In genomic region chr5:2998106-2998505, GRCh38 we compare ENCODE assay signal across 30 cellular contexts.
"Had no signal": no experiment of that assay in that cellular context is flagged by ENCODE, and none has a peak within 500 bp of the region (broad histone marks: within the 10 kb centered on the region; RNA-seq: fewer than 3 reads in every experiment).

No MANE protein-coding gene starts in this region.

- H3K27me3 ChIP-seq: gastrocnemius medialis, testis, tibial nerve, upper lobe of left lung, uterus had no signal

- H3K27ac ChIP-seq: coronary artery, gastrocnemius medialis, heart right ventricle, left lung, parathyroid adenoma, prostate gland, skin epidermis, spleen, testis, tibial nerve, upper lobe of left lung, uterus had no signal

- H3K4me1 Mint-ChIP-seq: naive B cell; stimulated activated memory B cell treated with anti-CD40 and anti-IgM and Interleukin-4, amounts not matched to agents 10 μg/mL and 1 μg/mL and 100 μg/mL, for 72 hours had no signal

- DNase-seq: dermis blood vessel endothelial cell; effector memory CD4-positive, alpha-beta T cell; erythroblast; gastrocnemius medialis; heart right ventricle; hippocampal formation; left cardiac atrium; left lung; mesenchymal stem cell; mucosa of descending colon; naive B cell; right cardiac atrium; spleen; stimulated activated CD4-positive, alpha-beta T cell treated with anti-CD3 and anti-CD28 coated beads, Interleukin-4, amount 100 ng/mL, for 4 hours; stimulated activated naive CD8-positive, alpha-beta T cell treated with anti-CD3 and anti-CD28 coated beads, Interleukin-15, Interleukin-2, amounts not matched to agents 100 U/mL and 50 U/mL, for 24 hours; substantia nigra; testis; upper lobe of left lung; uterus had no signal

- H3K79me2 ChIP-seq: parathyroid adenoma had no signal

- H3K9me3 Mint-ChIP-seq: neural crest cell; stimulated activated memory B cell treated with anti-CD40 and anti-IgM and Interleukin-4, amounts not matched to agents 10 μg/mL and 1 μg/mL and 100 μg/mL, for 72 hours had no signal

- H3K4me3 Mint-ChIP-seq: mesothelial cell of epicardium; naive B cell; natural killer cell treated with Interleukin-12 subunit alpha and Interleukin-12 subunit beta and Interleukin-15 and Interleukin-18, amount 100 ng/mL, for 72 hours; neural crest cell; stimulated activated memory B cell treated with anti-CD40 and anti-IgM and Interleukin-4, amounts not matched to agents 10 μg/mL and 1 μg/mL and 100 μg/mL, for 72 hours had no signal

- H3K4me1 ChIP-seq: gastrocnemius medialis, heart right ventricle, left lung, parathyroid adenoma, prostate gland, spleen, testis, tibial nerve, upper lobe of left lung, uterus had no signal

- H3K9me3 ChIP-seq: gastrocnemius medialis, prostate gland, testis, upper lobe of left lung, uterus had no signal

- H3K36me3 ChIP-seq: gastrocnemius medialis, heart right ventricle, left lung, prostate gland, spleen, tibial nerve, upper lobe of left lung, uterus had no signal

- H3K4me3 ChIP-seq: coronary artery, gastrocnemius medialis, heart right ventricle, left lung, mucosa of descending colon, prostate gland, skin epidermis, spleen, testis, tibial nerve, upper lobe of left lung, uterus had no signal

- ATAC-seq: gastrocnemius medialis; heart right ventricle; left cardiac atrium; left lung; mucosa of descending colon; natural killer cell treated with Interleukin-12 subunit alpha and Interleukin-12 subunit beta and Interleukin-15 and Interleukin-18, amount 100 ng/mL, for 72 hours; right cardiac atrium; stimulated activated memory B cell treated with anti-CD40 and anti-IgM and Interleukin-4, amounts not matched to agents 10 μg/mL and 1 μg/mL and 100 μg/mL, for 72 hours; stimulated activated naive CD8-positive, alpha-beta T cell treated with anti-CD3 and anti-CD28 coated beads, Interleukin-15, Interleukin-2, amounts not matched to agents 100 U/mL and 50 U/mL, for 24 hours had no signal

- H3K9ac ChIP-seq: parathyroid adenoma had no signal

- H3K27ac Mint-ChIP-seq: mesothelial cell of epicardium; naive B cell; natural killer cell treated with Interleukin-12 subunit alpha and Interleukin-12 subunit beta and Interleukin-15 and Interleukin-18, amount 100 ng/mL, for 72 hours; stimulated activated memory B cell treated with anti-CD40 and anti-IgM and Interleukin-4, amounts not matched to agents 10 μg/mL and 1 μg/mL and 100 μg/mL, for 72 hours had no signal

- H3K36me3 Mint-ChIP-seq: mesothelial cell of epicardium; naive B cell; natural killer cell treated with Interleukin-12 subunit alpha and Interleukin-12 subunit beta and Interleukin-15 and Interleukin-18, amount 100 ng/mL, for 72 hours; stimulated activated memory B cell treated with anti-CD40 and anti-IgM and Interleukin-4, amounts not matched to agents 10 μg/mL and 1 μg/mL and 100 μg/mL, for 72 hours had no signal

- H3K27me3 Mint-ChIP-seq: naive B cell; natural killer cell treated with Interleukin-12 subunit alpha and Interleukin-12 subunit beta and Interleukin-15 and Interleukin-18, amount 100 ng/mL, for 72 hours; stimulated activated memory B cell treated with anti-CD40 and anti-IgM and Interleukin-4, amounts not matched to agents 10 μg/mL and 1 μg/mL and 100 μg/mL, for 72 hours had no signal

- FAIRE-seq: endothelial cell of umbilical vein, islet of Langerhans had no signal

- H2AFZ ChIP-seq: parathyroid adenoma had no signal
